8 cellular contexts compared by ENCODE assay signal in the genomic region with DNA sequence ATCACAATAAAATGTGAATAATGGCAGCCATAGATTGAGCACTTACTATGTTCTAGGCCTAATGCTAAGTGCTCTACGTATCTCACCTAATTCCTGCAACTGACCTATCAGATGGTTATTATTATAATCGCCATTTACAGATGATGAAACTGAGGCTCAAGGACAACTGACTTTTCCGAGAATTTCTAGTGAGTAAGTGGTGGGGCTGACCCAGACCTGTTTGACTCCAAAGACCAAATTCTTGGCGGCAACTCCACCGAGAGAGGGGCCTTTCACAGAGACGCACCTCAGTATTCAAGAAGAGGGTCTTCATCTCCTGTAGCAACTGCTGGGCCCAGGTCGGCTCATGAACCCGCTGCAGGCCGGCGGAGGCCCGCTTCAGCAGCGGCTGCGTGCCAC. TPM values are rescaled to one million over a fixed set of nuclear protein-coding genes. Genes with fewer than 3 reads are reported as not detected.
A peak's percentile ranks its signal among the peaks of the same experiment; 100 is the strongest.
DNase-seq lines count a peak whose midpoint lies in the region; ATAC-seq and TF ChIP-seq lines count a peak whose summit lies in the region.

No MANE protein-coding gene starts in this region.

- H3K4me3 ChIP-seq in GM12875 (ENCODE audit: low read depth, low read length), result peak overlapping the region; percentile 93
- peak overlapping the region; percentile 59 to 79 for H3K4me3 ChIP-seq in SK-N-SH (ENCODE audit: low read depth in 2 of 2, low read length in 1 of 2)
- peak overlapping the region; percentile 98 for H3K4me3 ChIP-seq in fibroblast of mammary gland (ENCODE audit: control insufficient read depth, low read depth, low read length)
- peak overlapping the region; percentile 97 for H3K4me3 ChIP-seq in rectal smooth muscle tissue (ENCODE audit: low read length)

- no peaks in the 10 kb centered on the region for H3K9me2 ChIP-seq in SK-N-SH

- peaks cover 8 to 17% of the 10 kb centered on the region in 2 experiments; a peak in 3 of 4 replicates for H3K4me1 ChIP-seq in SK-N-SH (ENCODE audit: control insufficient read depth in 1 of 2, insufficient read depth in 2 of 2, low read depth in 1 of 2, low read length in 1 of 2)
- peaks cover 12% of the 10 kb centered on the region for H3K4me1 ChIP-seq in rectal smooth muscle tissue (ENCODE audit: control insufficient read depth, insufficient read depth, low read length)

- CTCF ChIA-PET in SK-N-SH (lab: Yijun Ruan, JAX), result interaction anchor here (4.3 kb wide), 1 partner anchor 18 kb away, joined by 20 read pairs; no protein-coding TSS in a partner anchor

- H3K27me3 ChIP-seq in SK-N-SH (ENCODE audit: insufficient read depth) (no peaks in the 10 kb centered on the region), rectal smooth muscle tissue (ENCODE audit: control insufficient read depth, insufficient read depth, low read length) (no peaks in the 10 kb centered on the region)

- no peak for DNase-seq in SK-N-SH
- no peak for DNase-seq in fibroblast of mammary gland (ENCODE audit: low read depth)
- DNase-seq in hepatic stellate cell (ENCODE audit: low spot score), result no peak
- no peak for DNase-seq in inferior parietal cortex (ENCODE audit: extremely low spot score)
- DNase-seq in NCI-H1092 (lab: John Stamatoyannopoulos, UW), result no peak

- peak overlapping the region; percentile 90 for H3K4me2 ChIP-seq in SK-N-SH

- no peak for ATAC-seq in HG03469 (IDR thresholded peaks at IDR 0.05; ENCODE audit: unreplicated experiment)

- TF ChIP-seq EP300 in SK-N-SH (IDR thresholded peaks at IDR 0.05; ENCODE audit: borderline replicate concordance in 1 of 2, low read depth in 1 of 2, low read length in 1 of 2), result no peak

- H3F3A ChIP-seq in SK-N-SH (replicated peaks; ENCODE audit: insufficient read depth), result no peaks in the 10 kb centered on the region

- H3K36me3 ChIP-seq in SK-N-SH (replicated peaks in 1 of 2; ENCODE audit: control insufficient read depth in 1 of 2, insufficient read depth in 2 of 2, low read length in 1 of 2) (peaks cover 23 to 30% of the 10 kb centered on the region in 2 experiments), rectal smooth muscle tissue (ENCODE audit: control insufficient read depth, insufficient read depth, low read length) (peaks cover 5% of the 10 kb centered on the region)

- no peak for TF ChIP-seq CTCF in GM12875 (IDR thresholded peaks at IDR 0.05; ENCODE audit: borderline replicate concordance, insufficient read depth, low read depth, low read length)
- no peak for TF ChIP-seq CTCF in SK-N-SH (IDR thresholded peaks at IDR 0.05)
- TF ChIP-seq CTCF in fibroblast of mammary gland (conservative IDR thresholded peaks at IDR 0.05; ENCODE audit: control insufficient read depth, insufficient read depth, low read depth, low read length), result no peak

- no peaks in the 10 kb centered on the region for H4K20me1 ChIP-seq in SK-N-SH (ENCODE audit: insufficient read depth)

- no peaks in the 10 kb centered on the region for H3K9me3 ChIP-seq in SK-N-SH

- TF ChIP-seq RAD21 in SK-N-SH (IDR thresholded peaks at IDR 0.05; ENCODE audit: low read length), result no peak

- POLR2A ChIA-PET in SK-N-SH (lab: Yijun Ruan, JAX), result interaction anchor here (1.4 kb wide), 1 partner anchor 9 kb away, joined by 3 read pairs; no protein-coding TSS in a partner anchor

- H3K9ac ChIP-seq in SK-N-SH (peak overlapping the region; percentile 99), rectal smooth muscle tissue (ENCODE audit: low read length) (peak overlapping the region; percentile 27)

- 8% methylated on average over 6 of the region's 13 CpGs for WGBS in SK-N-SH (ENCODE audit: low lambda C conversion rate)

- peaks cover 66% of the 10 kb centered on the region for H3K79me2 ChIP-seq in SK-N-SH (ENCODE audit: insufficient read depth)

- peak overlapping the region; percentile 89 for H2AFZ ChIP-seq in SK-N-SH (ENCODE audit: low read depth)

- H3K27ac ChIP-seq in SK-N-SH (ENCODE audit: low read depth in 2 of 2, low read length in 1 of 2) (peak overlapping the region; percentile 79 to 83), rectal smooth muscle tissue (ENCODE audit: low read depth, low read length) (peak overlapping the region; percentile 94)

TF ChIP-seq in SK-N-SH, 30 proteins besides CTCF, POLR2A, EP300 and RAD21:
- TF ChIP-seq FOXJ3 (CRISPR knock-in tag; IDR thresholded peaks at IDR 0.05) (no peak), SMC3 (IDR thresholded peaks at IDR 0.05; ENCODE audit: low read depth, low read length) (no peak), RXRA (IDR thresholded peaks at IDR 0.05; ENCODE audit: borderline replicate concordance, low read depth) (no peak), JUND (IDR thresholded peaks at IDR 0.05) (no peak), MEF2A (IDR thresholded peaks at IDR 0.05; ENCODE audit: borderline replicate concordance, low read depth) (no peak), YY1 (IDR thresholded peaks at IDR 0.05; ENCODE audit: low read depth) (no peak), MXI1 (IDR thresholded peaks at IDR 0.05; ENCODE audit: low read depth, low read length) (no peak), GATA2 (CRISPR knock-in tag; IDR thresholded peaks at IDR 0.05) (no peak), ELF1 (IDR thresholded peaks at IDR 0.05) (no peak), USF2 (IDR thresholded peaks at IDR 0.05; ENCODE audit: borderline replicate concordance, low read depth, low read length) (no peak), PBX3 (IDR thresholded peaks at IDR 0.05) (no peak)

RNA-seq across cellular contexts. Expression of gene TMEM234, which starts 0.6 kb away (rescaled TPM):
- polyA plus RNA-seq in SK-N-SH (2012; rRNA removed), result 31.8 and 31.9 TPM in 2 replicates
- polyA plus RNA-seq in SK-N-SH (2012; cell fraction: cytosol; rRNA removed), result 15.8 and 16.2 TPM in 2 replicates
- 122 and 134 TPM in 2 replicates for polyA plus RNA-seq in SK-N-SH (2012; cell fraction: nucleus; rRNA removed)

RNA-seq across cellular contexts. Expression of gene EIF3I, which starts 0.6 kb away (rescaled TPM):
- 463 and 479 TPM in 2 replicates for polyA plus RNA-seq in SK-N-SH (2012; rRNA removed)
- 440 and 513 TPM in 2 replicates for polyA plus RNA-seq in SK-N-SH (2012; cell fraction: cytosol; rRNA removed)
- polyA plus RNA-seq in SK-N-SH (2012; cell fraction: nucleus; rRNA removed), result 213 and 215 TPM in 2 replicates

RNA-seq across cellular contexts. Expression of gene DCDC2B, which starts 12.7 kb away (rescaled TPM):
- not detected in 2 replicates for polyA plus RNA-seq in SK-N-SH (2012; rRNA removed)
- polyA plus RNA-seq in SK-N-SH (2012; cell fraction: cytosol; rRNA removed), result not detected in 2 replicates
- polyA plus RNA-seq in SK-N-SH (2012; cell fraction: nucleus; rRNA removed), result 0.05 TPM in 1 of 2 replicates, not detected in the other

RNA-seq across cellular contexts. Expression of gene IQCC, which starts 16.1 kb away (rescaled TPM):
- 2.4 and 2.9 TPM in 2 replicates for polyA plus RNA-seq in SK-N-SH (2012; rRNA removed)
- polyA plus RNA-seq in SK-N-SH (2012; cell fraction: cytosol; rRNA removed), result 1.5 and 2.3 TPM in 2 replicates
- polyA plus RNA-seq in SK-N-SH (2012; cell fraction: nucleus; rRNA removed), result 2.9 and 3.6 TPM in 2 replicates

RNA-seq across cellular contexts. Expression of gene CCDC28B, which starts 21.2 kb away (rescaled TPM):
- polyA plus RNA-seq in SK-N-SH (2012; rRNA removed), result 18.8 and 26.3 TPM in 2 replicates
- 17.7 and 20.0 TPM in 2 replicates for polyA plus RNA-seq in SK-N-SH (2012; cell fraction: cytosol; rRNA removed)
- polyA plus RNA-seq in SK-N-SH (2012; cell fraction: nucleus; rRNA removed), result 15.6 and 22.9 TPM in 2 replicates
